In genomic region chr12:124338448-124338847, GRCh38 we compare ENCODE assay signal across 16 cellular contexts. TPM values are rescaled to one million over a fixed set of nuclear protein-coding genes. Genes with fewer than 3 reads are reported as not detected.
"Had no signal": no experiment of that assay in that cellular context is flagged by ENCODE, and none has a peak within 500 bp of the region (broad histone marks: within the 10 kb centered on the region; RNA-seq: fewer than 3 reads in every experiment).

No MANE protein-coding gene starts in this region.

- H3K9me3 Mint-ChIP-seq: activated CD4-positive, alpha-beta T cell treated with anti-CD3 and anti-CD28 coated beads, Interleukin-2, amount 10 ng/mL, durations not matched to agents 7 days and 5 days; activated naive CD8-positive, alpha-beta T cell treated with anti-CD3 and anti-CD28 coated beads, Interleukin-2, amount 50 U/mL, for 24 hours; brain; T-cell had no signal

- H3K4me3 Mint-ChIP-seq: activated CD4-positive, alpha-beta T cell treated with anti-CD3 and anti-CD28 coated beads, Interleukin-2, amount 10 ng/mL, durations not matched to agents 7 days and 5 days; activated naive CD8-positive, alpha-beta T cell treated with anti-CD3 and anti-CD28 coated beads, Interleukin-2, amount 50 U/mL, for 24 hours; brain; T-cell had no signal

- H3K9me3 ChIP-seq: prostate gland, testis, upper lobe of left lung had no signal

- H3K27ac Mint-ChIP-seq: activated CD4-positive, alpha-beta T cell treated with anti-CD3 and anti-CD28 coated beads, Interleukin-2, amount 10 ng/mL, durations not matched to agents 7 days and 5 days; activated naive CD8-positive, alpha-beta T cell treated with anti-CD3 and anti-CD28 coated beads, Interleukin-2, amount 50 U/mL, for 24 hours; T-cell had no signal

- H3K4me3 ChIP-seq: prostate gland, skin epidermis, testis, upper lobe of left lung had no signal

- H3K4me1 Mint-ChIP-seq: activated CD4-positive, alpha-beta T cell treated with anti-CD3 and anti-CD28 coated beads, Interleukin-2, amount 10 ng/mL, durations not matched to agents 7 days and 5 days; brain; T-cell had no signal

- ATAC-seq: activated naive CD8-positive, alpha-beta T cell treated with anti-CD3 and anti-CD28 coated beads, Interleukin-2, amount 50 U/mL, for 24 hours; left ventricle myocardium superior; right cardiac atrium; T-cell had no signal

- H3K27me3 Mint-ChIP-seq: activated CD4-positive, alpha-beta T cell treated with anti-CD3 and anti-CD28 coated beads, Interleukin-2, amount 10 ng/mL, durations not matched to agents 7 days and 5 days; activated naive CD8-positive, alpha-beta T cell treated with anti-CD3 and anti-CD28 coated beads, Interleukin-2, amount 50 U/mL, for 24 hours; brain; T-cell had no signal

- H3K27ac ChIP-seq: epithelial cell of prostate, prostate gland, skin epidermis, testis, upper lobe of left lung had no signal

- DNase-seq: activated CD4-positive, alpha-beta T cell treated with anti-CD3 and anti-CD28 coated beads, Interleukin-2, amount 10 ng/mL, durations not matched to agents 7 days and 5 days; activated CD4-positive, CD25-positive, alpha-beta regulatory T cell; activated CD8-positive, alpha-beta memory T cell treated with anti-CD3 and anti-CD28 coated beads for 24 hours; activated naive CD4-positive, alpha-beta T cell treated with Interleukin-2 at 50 U/mL for 16 hours; activated naive CD8-positive, alpha-beta T cell treated with anti-CD3 and anti-CD28 coated beads, Interleukin-2, amount 50 U/mL, for 24 hours; foreskin melanocyte; left ventricle myocardium superior; T-cell; T-helper 9 cell; testis; upper lobe of left lung had no signal

- H3K4me1 ChIP-seq: prostate gland, testis, upper lobe of left lung had no signal

- H3K27me3 ChIP-seq: testis, upper lobe of left lung had no signal

RNA-seq across cellular contexts. Expression of gene RFLNA, which starts 43.6 kb away (rescaled TPM):
- total RNA-seq: activated CD4-positive, alpha-beta T cell treated with anti-CD3 and anti-CD28 coated beads, Interleukin-2, amount 10 ng/mL, durations not matched to agents 7 days and 5 days; T-cell had no signal
